In the genomic region with DNA sequence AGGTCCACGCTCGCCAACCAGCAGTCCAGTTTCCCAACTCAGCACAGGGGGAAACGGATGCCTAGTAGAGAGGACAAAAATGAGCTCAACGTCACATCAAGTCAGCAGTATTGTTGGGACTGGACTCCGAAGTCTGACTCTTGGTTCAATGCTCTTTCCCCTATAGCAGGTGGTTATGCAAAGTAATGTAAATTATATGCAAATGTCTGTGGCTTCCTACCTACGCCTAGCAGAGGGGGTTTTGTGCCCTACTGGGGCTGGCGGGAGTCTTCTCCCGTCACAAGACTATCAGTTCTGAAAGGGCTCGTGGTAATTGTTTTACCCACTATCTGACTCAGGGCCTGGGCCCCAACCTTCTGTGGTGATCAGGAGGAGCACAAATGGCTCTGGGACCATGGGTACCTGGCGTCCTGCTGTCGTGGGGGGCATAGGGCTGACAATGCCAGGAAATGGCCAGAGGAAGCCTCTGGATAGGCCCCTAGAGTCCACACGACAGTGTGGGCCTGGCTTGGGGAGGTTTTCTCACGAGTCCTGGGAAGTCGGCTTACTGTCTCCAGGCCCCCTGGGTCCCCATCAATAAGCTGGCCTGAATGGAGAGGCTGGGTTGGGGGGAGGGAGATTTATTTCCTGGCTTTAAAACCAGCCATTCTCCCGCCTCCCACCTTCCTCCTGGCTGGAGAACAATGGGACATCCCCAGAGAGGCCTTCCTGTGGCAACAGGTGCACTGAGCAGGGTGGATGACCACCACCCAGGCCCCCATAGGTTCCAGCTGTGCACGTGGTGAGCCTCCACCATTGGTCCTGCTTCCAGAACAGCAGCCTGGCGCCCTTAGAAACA, we compare ENCODE assay signal across 21 cellular contexts. TPM values are rescaled to one million over a fixed set of nuclear protein-coding genes. Genes with fewer than 3 reads are reported as not detected.
DNase-seq lines count a peak whose midpoint lies in the region; ATAC-seq and TF ChIP-seq lines count a peak whose summit lies in the region.
"Had no signal": no experiment of that assay in that cellular context is flagged by ENCODE, and none has a peak within 500 bp of the region (broad histone marks: within the 10 kb centered on the region; RNA-seq: fewer than 3 reads in every experiment).

No MANE protein-coding gene starts in this region.

- ATAC-seq in GM21367 (IDR thresholded peaks at IDR 0.05; ENCODE audit: unreplicated experiment), result no peak
- ATAC-seq in GM21515 (IDR thresholded peaks at IDR 0.05; ENCODE audit: unreplicated experiment), result no peak
- no peak for ATAC-seq in T-helper 17 cell

- H3K4me1 Mint-ChIP-seq in T-helper 17 cell, result no peaks in the 10 kb centered on the region
- H3K4me1 Mint-ChIP-seq: CD4-positive, alpha-beta memory T cell had no signal

- POLR2A ChIA-PET in HEK293 (lab: Yijun Ruan, JAX), result no interaction called here

- CTCF ChIA-PET in HEK293 (lab: Yijun Ruan, JAX), result interaction anchor here (0.8 to 1.0 kb wide), 2 partner anchors 16 to 329 kb away, joined by 3 to 4 read pairs; no protein-coding TSS in a partner anchor

- no peak for TF ChIP-seq CTCF in HEK293 (tag by site-specific recombination; IDR thresholded peaks at IDR 0.05)

- H3K4me1 ChIP-seq in BLaER1 (peaks cover 35% of the 10 kb centered on the region), HEK293 (ENCODE audit: control insufficient read depth, insufficient read depth, low read length) (no peaks in the 10 kb centered on the region; the same call in 1 of the 2 replicates)

- no peak overlapping the region for H3K27ac Mint-ChIP-seq in T-helper 17 cell
- H3K27ac Mint-ChIP-seq: activated CD4-positive, alpha-beta memory T cell treated with anti-CD3 and anti-CD28 coated beads for 36 hours; CD4-positive, alpha-beta memory T cell had no signal

- H3K9me3 ChIP-seq in BLaER1, result no peaks in the 10 kb centered on the region
- no peaks in the 10 kb centered on the region for H3K9me3 ChIP-seq in HEK293 (ENCODE audit: control insufficient read depth, insufficient read depth, low read depth, low read length)
- H3K9me3 ChIP-seq in T-helper 17 cell (ENCODE audit: control insufficient read depth, low read length, poor library complexity, severe bottlenecking), result no peaks in the 10 kb centered on the region
- H3K9me3 ChIP-seq: esophagus muscularis mucosa had no signal

- no peak overlapping the region for H3K4me3 Mint-ChIP-seq in T-helper 17 cell
- H3K4me3 Mint-ChIP-seq: activated CD4-positive, alpha-beta memory T cell treated with anti-CD3 and anti-CD28 coated beads for 36 hours; CD4-positive, alpha-beta memory T cell had no signal

- H3K4me2 ChIP-seq in BLaER1, result peak overlapping the region; percentile 28

- no peak overlapping the region for H3K27ac ChIP-seq in BLaER1
- no peak overlapping the region for H3K27ac ChIP-seq in HEK293 (ENCODE audit: extremely low read depth, low read depth, low read length)
- H3K27ac ChIP-seq: esophagus muscularis mucosa, parathyroid adenoma had no signal

- DNase-seq in dermis blood vessel endothelial cell, result peak; percentile 82
- DNase-seq in myocyte (ENCODE audit: low read depth), result peak; percentile 27
- DNase-seq in COLO668 (lab: John Stamatoyannopoulos, UW; ENCODE audit: unreplicated experiment), result no peak
- no peak for DNase-seq in T-helper 17 cell
- DNase-seq: activated CD4-positive, alpha-beta memory T cell treated with anti-CD3 and anti-CD28 coated beads for 36 hours; activated naive CD4-positive, alpha-beta T cell; activated T-cell treated with anti-CD3 and anti-CD28 coated beads, Interleukin-2, amount 50 U/mL, for 1 hour; amniotic stem cell; CD4-positive, alpha-beta memory T cell; central memory CD4-positive, alpha-beta T cell; Kasumi-1; NCI-H1105; NCI-H524; stimulated activated CD4-positive, alpha-beta T cell treated with anti-CD3 and anti-CD28 coated beads, Interleukin-4, amount 100 ng/mL, for 1 hour; T-helper 2 cell had no signal

- H3K36me3 ChIP-seq in BLaER1 (no peaks in the 10 kb centered on the region), HEK293 (ENCODE audit: control insufficient read depth in 2 of 2, insufficient read depth in 1 of 2, low read length in 2 of 2) (peaks cover 0 to 17% of the 10 kb centered on the region in 2 experiments; a peak in 1 of 3 replicates)
- H3K36me3 ChIP-seq: esophagus muscularis mucosa had no signal

- no peaks in the 10 kb centered on the region for H4K20me1 ChIP-seq in BLaER1

- no peaks in the 10 kb centered on the region for H3K36me3 Mint-ChIP-seq in T-helper 17 cell (ENCODE audit: low read depth)
- H3K36me3 Mint-ChIP-seq: activated CD4-positive, alpha-beta memory T cell treated with anti-CD3 and anti-CD28 coated beads for 36 hours; CD4-positive, alpha-beta memory T cell had no signal

- H3K9ac ChIP-seq in BLaER1, result no peak overlapping the region
- H3K9ac ChIP-seq: parathyroid adenoma had no signal

- peaks cover 47% of the 10 kb centered on the region for H3K27me3 Mint-ChIP-seq in T-helper 17 cell

- no peak overlapping the region for H3K4me3 ChIP-seq in BLaER1
- H3K4me3 ChIP-seq in HEK293 (ENCODE audit: low read depth, low read length), result no peak overlapping the region
- H3K4me3 ChIP-seq: esophagus muscularis mucosa had no signal

- no peaks in the 10 kb centered on the region for H3K27me3 ChIP-seq in BLaER1
- H3K27me3 ChIP-seq: esophagus muscularis mucosa had no signal

TF ChIP-seq in HEK293, 187 proteins besides CTCF, POLR2A, EP300 and RAD21 (continues in another document):
- TF ChIP-seq ZNF174 (tag by site-specific recombination; IDR thresholded peaks at IDR 0.05), result no peak
- no peak for TF ChIP-seq MYNN (tag by site-specific recombination; IDR thresholded peaks at IDR 0.05; ENCODE audit: borderline replicate concordance)
- no peak for TF ChIP-seq BCL11A (tag by site-specific recombination; IDR thresholded peaks at IDR 0.05; ENCODE audit: low read depth)
- TF ChIP-seq ZNF624 (tag by site-specific recombination; IDR thresholded peaks at IDR 0.05), result no peak
- no peak for TF ChIP-seq ZNF155 (tag by site-specific recombination; IDR thresholded peaks at IDR 0.05)
- TF ChIP-seq ZNF561 (tag by site-specific recombination; IDR thresholded peaks at IDR 0.05; ENCODE audit: borderline replicate concordance), result no peak
- TF ChIP-seq ZNF776 (tag by site-specific recombination; IDR thresholded peaks at IDR 0.05; ENCODE audit: borderline replicate concordance), result no peak
- TF ChIP-seq SCRT2 (tag by site-specific recombination; IDR thresholded peaks at IDR 0.05), result peak; percentile 60; the same call in 1 of the 2 replicates
- no peak for TF ChIP-seq ZNF37A (tag by site-specific recombination; IDR thresholded peaks at IDR 0.05)
- TF ChIP-seq, protein P1, sequence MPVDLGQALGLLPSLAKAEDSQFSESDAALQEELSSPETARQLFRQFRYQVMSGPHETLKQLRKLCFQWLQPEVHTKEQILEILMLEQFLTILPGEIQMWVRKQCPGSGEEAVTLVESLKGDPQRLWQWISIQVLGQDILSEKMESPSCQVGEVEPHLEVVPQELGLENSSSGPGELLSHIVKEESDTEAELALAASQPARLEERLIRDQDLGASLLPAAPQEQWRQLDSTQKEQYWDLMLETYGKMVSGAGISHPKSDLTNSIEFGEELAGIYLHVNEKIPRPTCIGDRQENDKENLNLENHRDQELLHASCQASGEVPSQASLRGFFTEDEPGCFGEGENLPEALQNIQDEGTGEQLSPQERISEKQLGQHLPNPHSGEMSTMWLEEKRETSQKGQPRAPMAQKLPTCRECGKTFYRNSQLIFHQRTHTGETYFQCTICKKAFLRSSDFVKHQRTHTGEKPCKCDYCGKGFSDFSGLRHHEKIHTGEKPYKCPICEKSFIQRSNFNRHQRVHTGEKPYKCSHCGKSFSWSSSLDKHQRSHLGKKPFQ (tag by site-specific recombination; IDR thresholded peaks at IDR 0.05), result no peak
- TF ChIP-seq ZNF23 (tag by site-specific recombination; IDR thresholded peaks at IDR 0.05; ENCODE audit: borderline replicate concordance), result no peak
- TF ChIP-seq OSR2 (tag by site-specific recombination; IDR thresholded peaks at IDR 0.05), result no peak
- TF ChIP-seq, protein P2, sequence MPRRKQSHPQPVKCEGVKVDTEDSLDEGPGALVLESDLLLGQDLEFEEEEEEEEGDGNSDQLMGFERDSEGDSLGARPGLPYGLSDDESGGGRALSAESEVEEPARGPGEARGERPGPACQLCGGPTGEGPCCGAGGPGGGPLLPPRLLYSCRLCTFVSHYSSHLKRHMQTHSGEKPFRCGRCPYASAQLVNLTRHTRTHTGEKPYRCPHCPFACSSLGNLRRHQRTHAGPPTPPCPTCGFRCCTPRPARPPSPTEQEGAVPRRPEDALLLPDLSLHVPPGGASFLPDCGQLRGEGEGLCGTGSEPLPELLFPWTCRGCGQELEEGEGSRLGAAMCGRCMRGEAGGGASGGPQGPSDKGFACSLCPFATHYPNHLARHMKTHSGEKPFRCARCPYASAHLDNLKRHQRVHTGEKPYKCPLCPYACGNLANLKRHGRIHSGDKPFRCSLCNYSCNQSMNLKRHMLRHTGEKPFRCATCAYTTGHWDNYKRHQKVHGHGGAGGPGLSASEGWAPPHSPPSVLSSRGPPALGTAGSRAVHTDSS (tag by site-specific recombination; IDR thresholded peaks at IDR 0.05), result no peak
- no peak for TF ChIP-seq YY1 (tag by site-specific recombination; IDR thresholded peaks at IDR 0.05)
- no peak for TF ChIP-seq ZNF350 (tag by site-specific recombination; IDR thresholded peaks at IDR 0.05)
- TF ChIP-seq ZIC2 (tag by site-specific recombination; IDR thresholded peaks at IDR 0.05), result peak; percentile 25; the same call in 1 of the 2 replicates
- TF ChIP-seq, protein P3, sequence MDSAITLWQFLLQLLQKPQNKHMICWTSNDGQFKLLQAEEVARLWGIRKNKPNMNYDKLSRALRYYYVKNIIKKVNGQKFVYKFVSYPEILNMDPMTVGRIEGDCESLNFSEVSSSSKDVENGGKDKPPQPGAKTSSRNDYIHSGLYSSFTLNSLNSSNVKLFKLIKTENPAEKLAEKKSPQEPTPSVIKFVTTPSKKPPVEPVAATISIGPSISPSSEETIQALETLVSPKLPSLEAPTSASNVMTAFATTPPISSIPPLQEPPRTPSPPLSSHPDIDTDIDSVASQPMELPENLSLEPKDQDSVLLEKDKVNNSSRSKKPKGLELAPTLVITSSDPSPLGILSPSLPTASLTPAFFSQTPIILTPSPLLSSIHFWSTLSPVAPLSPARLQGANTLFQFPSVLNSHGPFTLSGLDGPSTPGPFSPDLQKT (IDR thresholded peaks at IDR 0.05; ENCODE audit: borderline replicate concordance, low read depth, low read length), result no peak
- 0 out of 2 replicates have a peak, but pooled peaks have one; percentile 45 for TF ChIP-seq ZNF600 (tag by site-specific recombination; IDR thresholded peaks at IDR 0.05)
- TF ChIP-seq ZNF354C (tag by site-specific recombination; IDR thresholded peaks at IDR 0.05; ENCODE audit: borderline replicate concordance, low read depth), result no peak
- no peak for TF ChIP-seq ZNF221 (tag by site-specific recombination; IDR thresholded peaks at IDR 0.05; ENCODE audit: borderline replicate concordance)
- no peak for TF ChIP-seq ZNF670 (tag by site-specific recombination; IDR thresholded peaks at IDR 0.05; ENCODE audit: low read depth)

RNA-seq across cellular contexts. Expression of a gene that starts 41.8 kb away (rescaled TPM):
- total RNA-seq in dermis blood vessel endothelial cell (12.1 and 15.1 TPM in 2 replicates), myocyte (3.6 and 5.2 TPM in 2 replicates), T-helper 17 cell (not detected)
- 43.0 TPM for polyA plus RNA-seq in myocyte (2012)
- total RNA-seq: CD4-positive, alpha-beta memory T cell had no signal
- polyA plus RNA-seq: CD4-positive, alpha-beta memory T cell had no signal

Comparison
In these comparisons a context has a peak if more than half of its experiments do, and no peak if none do; other contexts are left out.
1. DNase-seq: peak in dermis blood vessel endothelial cell (single experiment) and myocyte (single experiment); none in COLO668 (single experiment) and T-helper 17 cell (0 of 3).